In genomic region chr7:39414669-39415035, GRCh38 we compare ENCODE assay signal across 9 cellular contexts.
A peak's percentile ranks its signal among the peaks of the same experiment; 100 is the strongest.
DNase-seq lines count a peak whose midpoint lies in the region; ATAC-seq, FAIRE-seq and TF ChIP-seq lines count a peak whose summit lies in the region.
"Had no signal": no experiment of that assay in that cellular context is flagged by ENCODE, and none has a peak within 500 bp of the region (broad histone marks: within the 10 kb centered on the region; RNA-seq: fewer than 3 reads in every experiment).

No MANE protein-coding gene starts in this region.

- H3K4me3 ChIP-seq in fibroblast of the aortic adventitia (ENCODE audit: low read depth, low read length), result peak overlapping the region; percentile 64
- H3K4me3 ChIP-seq in sigmoid colon, result peak overlapping the region; percentile 49 to 69 (median 51)

- intact Hi-C loops in sigmoid colon (cut with DNase I), result no loop called here

- DNase-seq in GM12892 (ENCODE audit: insufficient read length), result no peak
- DNase-seq in fibroblast of the aortic adventitia (ENCODE audit: low read depth), result no peak
- no peak for DNase-seq in sigmoid colon
- DNase-seq in C1 segment of cervical spinal cord (lab: John Stamatoyannopoulos, UW), result no peak
- DNase-seq in RCC 7860 (ENCODE audit: low spot score), result no peak
- DNase-seq in NCI-H510A (lab: John Stamatoyannopoulos, UW), result no peak
- DNase-seq: NCI-H774 had no signal

- 2 to 8% methylated on average over 8 of the region's 8 CpGs for WGBS in sigmoid colon, 2 donors

- no peak for TF ChIP-seq CTCF in fibroblast of the aortic adventitia (IDR thresholded peaks at IDR 0.05; ENCODE audit: insufficient read depth, low read length)
- TF ChIP-seq CTCF in sigmoid colon (IDR thresholded peaks at IDR 0.05), result no peak

- ATAC-seq in SK-N-SH treated with all-trans-retinoic acid at 6 μM for 48 hours (peak; percentile 65), HG03280 (IDR thresholded peaks at IDR 0.05; ENCODE audit: unreplicated experiment) (no peak)

- H3K27me3 ChIP-seq in sigmoid colon, result no peaks in the 10 kb centered on the region

- no peaks in the 10 kb centered on the region for H3K9me3 ChIP-seq in sigmoid colon

- H3K36me3 ChIP-seq in sigmoid colon, result no peaks in the 10 kb centered on the region

- TF ChIP-seq POLR2A in GM12892 (IDR thresholded peaks at IDR 0.05; ENCODE audit: low read depth, low read length), result no peak
- no peak for TF ChIP-seq POLR2A in sigmoid colon (IDR thresholded peaks at IDR 0.05)

- peak; percentile 17 for FAIRE-seq in GM12892 (lab: Jason Lieb, UNC)
- no peak for FAIRE-seq in RCC 7860 (lab: Jason Lieb, UNC)

- H3K4me1 ChIP-seq in sigmoid colon, result peaks cover 0 to 14% (median 7%) of the 10 kb centered on the region in 4 donors

- no peak for TF ChIP-seq EP300 in sigmoid colon (IDR thresholded peaks at IDR 0.05)

- H3K27ac ChIP-seq in sigmoid colon, result peak overlapping the region in 2 of 4 donors; percentile 10 to 49

TF ChIP-seq in SK-N-SH treated with all-trans-retinoic acid at 6 μM for 48 hours, 23 proteins besides CTCF, POLR2A, EP300 and RAD21:
- TF ChIP-seq SNAI2 (CRISPR knock-in tag; IDR thresholded peaks at IDR 0.05) (no peak), ZNF70 (CRISPR knock-in tag; IDR thresholded peaks at IDR 0.05) (no peak), ZNF565 (CRISPR knock-in tag; conservative IDR thresholded peaks at IDR 0.05; ENCODE audit: low read depth) (no peak), ZFP3 (CRISPR knock-in tag; IDR thresholded peaks at IDR 0.05) (no peak), ZNF8 (CRISPR knock-in tag; IDR thresholded peaks at IDR 0.05) (no peak), GLIS3 (CRISPR knock-in tag; IDR thresholded peaks at IDR 0.05) (no peak), TCF4 (CRISPR knock-in tag; IDR thresholded peaks at IDR 0.05; ENCODE audit: borderline replicate concordance) (no peak), ISL1 (CRISPR knock-in tag; IDR thresholded peaks at IDR 0.05) (no peak), POU6F1 (CRISPR knock-in tag; IDR thresholded peaks at IDR 0.05; ENCODE audit: borderline replicate concordance, low read depth) (no peak)
